In the genomic region with DNA sequence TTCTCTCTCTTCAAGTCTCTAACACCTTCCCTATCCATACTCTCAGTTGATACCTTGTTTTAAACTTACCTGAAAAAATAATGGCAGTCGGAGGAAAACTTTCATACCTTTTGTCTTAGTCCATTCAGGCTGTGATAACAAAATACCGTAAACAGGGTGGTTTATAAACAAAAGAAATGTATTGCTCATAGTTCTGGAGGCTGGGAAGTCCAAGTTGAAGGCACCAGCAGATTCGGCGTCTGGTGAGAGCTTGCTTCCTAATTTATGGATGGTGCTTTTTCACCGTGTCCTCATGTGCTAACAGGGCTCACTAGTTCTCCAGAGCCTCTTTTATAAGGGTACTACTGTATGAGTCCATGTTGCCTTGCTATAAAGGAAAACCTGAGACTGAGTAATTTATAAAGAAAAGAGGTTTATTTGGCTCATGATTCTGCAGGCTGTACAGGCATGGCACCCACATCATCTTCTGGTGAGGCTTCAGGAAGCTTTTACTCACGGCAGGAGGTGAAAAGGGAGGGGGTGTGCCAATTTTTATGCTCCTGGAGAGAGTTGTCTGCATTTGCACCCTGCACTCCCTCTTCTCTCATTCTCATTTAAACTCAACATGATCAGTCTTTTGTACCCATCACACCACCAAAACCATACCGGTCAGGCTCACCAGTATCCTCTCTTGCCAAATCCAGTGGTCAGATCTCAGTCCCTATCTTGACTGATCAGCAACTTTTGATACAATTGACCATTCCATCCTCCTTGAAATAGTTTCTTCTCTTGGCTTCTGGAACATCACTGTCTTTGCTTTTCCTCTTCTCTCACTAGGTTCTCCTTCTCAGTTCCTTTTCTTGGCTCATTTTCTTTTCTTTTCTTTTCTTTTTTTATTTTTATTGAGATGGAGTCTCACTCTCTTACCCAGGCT, we compare ENCODE assay signal across 14 cellular contexts. TPM values are rescaled to one million over a fixed set of nuclear protein-coding genes. Genes with fewer than 3 reads are reported as not detected.
DNase-seq lines count a peak whose midpoint lies in the region; ATAC-seq and TF ChIP-seq lines count a peak whose summit lies in the region.
"Had no signal": no experiment of that assay in that cellular context is flagged by ENCODE, and none has a peak within 500 bp of the region (broad histone marks: within the 10 kb centered on the region; RNA-seq: fewer than 3 reads in every experiment).

No MANE protein-coding gene starts in this region.

- peaks cover 90% of the 10 kb centered on the region for H3K36me3 Mint-ChIP-seq in T-helper 2 cell treated with Interferon-gamma antibody and Interleukin-4, amounts not matched to agents 5 μg/mL and 100 μg/mL, for 36 hours (ENCODE audit: low read depth)
- peaks cover 21% of the 10 kb centered on the region for H3K36me3 Mint-ChIP-seq in central memory CD8-positive, alpha-beta T cell (ENCODE audit: insufficient read depth)

- no peaks in the 10 kb centered on the region for H3K27me3 Mint-ChIP-seq in T-helper 2 cell treated with Interferon-gamma antibody and Interleukin-4, amounts not matched to agents 5 μg/mL and 100 μg/mL, for 36 hours (ENCODE audit: low read depth)
- H3K27me3 Mint-ChIP-seq in central memory CD8-positive, alpha-beta T cell, result no peaks in the 10 kb centered on the region

- H3K27me3 ChIP-seq in HL-60 (ENCODE audit: insufficient read depth, poor library complexity, severe bottlenecking) (no peaks in the 10 kb centered on the region), skeletal muscle tissue (ENCODE audit: control insufficient read depth in 3 of 3, insufficient read depth in 3 of 3, low read length in 3 of 3) (no peaks in the 10 kb centered on the region)
- H3K27me3 ChIP-seq: sigmoid colon had no signal

- no peaks in the 10 kb centered on the region for H3K9me3 ChIP-seq in skeletal muscle tissue (ENCODE audit: control insufficient read depth in 3 of 3, low read length in 3 of 3)
- H3K9me3 ChIP-seq: sigmoid colon had no signal

- H3K27ac ChIP-seq in HL-60 (replicated peaks) (peak overlapping the region; percentile 59), skeletal muscle tissue (ENCODE audit: low read depth, low read length) (peak overlapping the region; percentile 62)

- H3K4me1 Mint-ChIP-seq in T-helper 2 cell treated with Interferon-gamma antibody and Interleukin-4, amounts not matched to agents 5 μg/mL and 100 μg/mL, for 36 hours (ENCODE audit: low read depth), result peaks cover 68% of the 10 kb centered on the region
- peaks cover 88% of the 10 kb centered on the region for H3K4me1 Mint-ChIP-seq in central memory CD8-positive, alpha-beta T cell

- ATAC-seq in central memory CD8-positive, alpha-beta T cell (replicated peaks; ENCODE audit: extremely low read depth, poor library complexity, severe bottlenecking), result no peak
- ATAC-seq in GM18868 (IDR thresholded peaks at IDR 0.05; ENCODE audit: unreplicated experiment), result no peak
- ATAC-seq in HG03565 (IDR thresholded peaks at IDR 0.05; ENCODE audit: unreplicated experiment), result no peak

- H3K4me3 ChIP-seq in HL-60 (replicated peaks; ENCODE audit: insufficient read depth, low read length) (no peak overlapping the region), skeletal muscle tissue (ENCODE audit: low read length in 3 of 3) (no peak overlapping the region)
- H3K4me3 ChIP-seq: sigmoid colon had no signal

- no peak for TF ChIP-seq CTCF in HL-60 (IDR thresholded peaks at IDR 0.05; ENCODE audit: insufficient read depth, low read length)

- DNase-seq in T-helper 2 cell treated with Interferon-gamma antibody and Interleukin-4, amounts not matched to agents 5 μg/mL and 100 μg/mL, for 36 hours (ENCODE audit: low spot score), result no peak
- DNase-seq in T-helper 2 cell (no peak), HL-60 (ENCODE audit: low read depth in 1 of 2, low spot score in 1 of 2) (no peak), 8988T (no peak)
- no peak for DNase-seq in central memory CD8-positive, alpha-beta T cell (ENCODE audit: low spot score in 2 of 2)
- DNase-seq: MM.1S; NCI-H2081; NCI-H748 treated with DMSO at 0.1 percent for 48 hours; sigmoid colon; stimulated activated CD4-positive, alpha-beta T cell treated with anti-CD3 and anti-CD28 coated beads, Interleukin-4, amount 100 ng/mL, for 4 hours had no signal

- H3K4me1 ChIP-seq in skeletal muscle tissue (ENCODE audit: control insufficient read depth in 3 of 3, insufficient read depth in 3 of 3, low read length in 3 of 3), result peaks cover 29 to 40% (median 30%) of the 10 kb centered on the region in 3 donors
- H3K4me1 ChIP-seq: sigmoid colon had no signal

- H3K9me3 Mint-ChIP-seq in T-helper 2 cell treated with Interferon-gamma antibody and Interleukin-4, amounts not matched to agents 5 μg/mL and 100 μg/mL, for 36 hours, result peaks cover 23% of the 10 kb centered on the region
- H3K9me3 Mint-ChIP-seq in central memory CD8-positive, alpha-beta T cell, result no peaks in the 10 kb centered on the region

- no peak overlapping the region for H3K9ac ChIP-seq in skeletal muscle tissue (ENCODE audit: low read depth in 1 of 3, low read length in 3 of 3)

- no peaks in the 10 kb centered on the region for H3K36me3 ChIP-seq in skeletal muscle tissue (ENCODE audit: control insufficient read depth in 3 of 3, insufficient read depth in 3 of 3, low read length in 3 of 3)
- H3K36me3 ChIP-seq: sigmoid colon had no signal

- H3K4me3 Mint-ChIP-seq in T-helper 2 cell treated with Interferon-gamma antibody and Interleukin-4, amounts not matched to agents 5 μg/mL and 100 μg/mL, for 36 hours, result peak overlapping the region; percentile 76
- H3K4me3 Mint-ChIP-seq in central memory CD8-positive, alpha-beta T cell, result peak overlapping the region; percentile 71
- H3K4me3 Mint-ChIP-seq: brain had no signal

- peak overlapping the region; percentile 89 for H3K27ac Mint-ChIP-seq in T-helper 2 cell treated with Interferon-gamma antibody and Interleukin-4, amounts not matched to agents 5 μg/mL and 100 μg/mL, for 36 hours
- peak overlapping the region; percentile 88 for H3K27ac Mint-ChIP-seq in central memory CD8-positive, alpha-beta T cell (ENCODE audit: low read depth)
- H3K27ac Mint-ChIP-seq: brain had no signal

RNA-seq across cellular contexts. Expression of a gene that starts 21.6 kb away (rescaled TPM):
- 16.7 TPM for total RNA-seq in skeletal muscle tissue
